Comparison of ENCODE assay signal across 18 cellular contexts in genomic region chr7:80230327-80230726, GRCh38.
"Had no signal": no experiment of that assay in that cellular context is flagged by ENCODE, and none has a peak within 500 bp of the region (broad histone marks: within the 10 kb centered on the region; RNA-seq: fewer than 3 reads in every experiment).

No MANE protein-coding gene starts in this region.

- H3K36me3 Mint-ChIP-seq: activated CD4-positive, alpha-beta memory T cell treated with anti-CD3 and anti-CD28 coated beads for 36 hours; activated naive CD8-positive, alpha-beta T cell; naive thymus-derived CD4-positive, alpha-beta T cell; type B pancreatic cell had no signal

- ATAC-seq: activated T-cell treated with anti-CD3 and anti-CD28 coated beads, Interleukin-2, amount 50 U/mL, for 4 hours; foreskin keratinocyte; naive thymus-derived CD4-positive, alpha-beta T cell; stimulated activated naive CD8-positive, alpha-beta T cell treated with anti-CD3 and anti-CD28 coated beads, Interleukin-15, Interleukin-2, amounts not matched to agents 100 U/mL and 50 U/mL, for 24 hours had no signal

- H3K4me3 Mint-ChIP-seq: activated CD4-positive, alpha-beta memory T cell treated with anti-CD3 and anti-CD28 coated beads for 36 hours; activated naive CD8-positive, alpha-beta T cell; activated T-cell treated with anti-CD3 and anti-CD28 coated beads, Interleukin-2, amount 50 U/mL, for 4 hours; naive thymus-derived CD4-positive, alpha-beta T cell; type B pancreatic cell had no signal

- H3K4me1 Mint-ChIP-seq: naive thymus-derived CD4-positive, alpha-beta T cell had no signal

- H3K9me3 ChIP-seq: ascending aorta, esophagus squamous epithelium, sigmoid colon, suprapubic skin had no signal

- H3K9me3 Mint-ChIP-seq: type B pancreatic cell had no signal

- DNase-seq: activated CD4-positive, alpha-beta memory T cell treated with anti-CD3 and anti-CD28 coated beads for 36 hours; activated gamma-delta T cell; activated T-cell treated with anti-CD3 and anti-CD28 coated beads, Interleukin-2, amount 50 U/mL, for 4 hours; esophagus squamous epithelium; foreskin keratinocyte; kidney; naive thymus-derived CD4-positive, alpha-beta T cell; nucleus accumbens; sigmoid colon; stimulated activated CD4-positive, alpha-beta T cell treated with anti-CD3 and anti-CD28 coated beads, Interleukin-2, amount 100 ng/mL, for 48 hours; stimulated activated naive CD8-positive, alpha-beta T cell treated with anti-CD3 and anti-CD28 coated beads, Interleukin-15, Interleukin-2, amounts not matched to agents 100 U/mL and 50 U/mL, for 24 hours; SW 1271 had no signal

- H3K36me3 ChIP-seq: ascending aorta, cardiac muscle cell, esophagus squamous epithelium, sigmoid colon, suprapubic skin had no signal

- H3K27ac Mint-ChIP-seq: activated CD4-positive, alpha-beta memory T cell treated with anti-CD3 and anti-CD28 coated beads for 36 hours; activated naive CD8-positive, alpha-beta T cell; naive thymus-derived CD4-positive, alpha-beta T cell; progenitor cell of endocrine pancreas; type B pancreatic cell had no signal

- H3K27me3 ChIP-seq: ascending aorta, cardiac muscle cell, esophagus squamous epithelium, foreskin keratinocyte, sigmoid colon, suprapubic skin had no signal

- H3K4me1 ChIP-seq: ascending aorta had no signal

- H3K27ac ChIP-seq: ascending aorta, cardiac muscle cell, esophagus squamous epithelium, sigmoid colon, suprapubic skin had no signal

- H3K4me3 ChIP-seq: ascending aorta, cardiac muscle cell, esophagus squamous epithelium, sigmoid colon, suprapubic skin had no signal

- H3K27me3 Mint-ChIP-seq: activated CD4-positive, alpha-beta memory T cell treated with anti-CD3 and anti-CD28 coated beads for 36 hours; activated naive CD8-positive, alpha-beta T cell; progenitor cell of endocrine pancreas; type B pancreatic cell had no signal
